26 cellular contexts compared by ENCODE assay signal in the genomic region with DNA sequence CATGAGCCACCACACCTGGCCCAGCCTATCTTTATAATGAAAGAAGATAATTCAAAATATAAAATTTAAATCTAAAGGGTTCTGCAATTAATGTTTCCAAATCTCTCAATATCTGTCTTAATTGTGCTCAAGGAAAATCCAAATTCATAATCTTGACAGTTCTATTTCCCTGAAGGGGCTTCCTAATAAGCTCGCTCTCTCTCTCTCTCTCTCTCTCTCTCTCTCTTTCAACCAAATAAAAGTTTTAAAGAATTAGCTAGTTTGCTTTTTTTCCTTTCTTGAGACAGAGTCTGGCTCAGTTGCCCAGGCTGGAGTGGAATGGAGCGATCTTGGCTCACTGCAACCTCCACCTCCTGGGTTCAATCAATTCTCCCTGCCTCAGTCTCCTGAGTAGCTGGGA.
"Had no signal": no experiment of that assay in that cellular context is flagged by ENCODE, and none has a peak within 500 bp of the region (broad histone marks: within the 10 kb centered on the region; RNA-seq: fewer than 3 reads in every experiment).

No MANE protein-coding gene starts in this region.

- H3K4me3 ChIP-seq: colonic mucosa, coronary artery, dorsolateral prefrontal cortex, esophagus muscularis mucosa, esophagus squamous epithelium, gastrocnemius medialis, gastroesophageal sphincter, heart left ventricle, heart right ventricle, hepatocyte had no signal

- H3K27ac Mint-ChIP-seq: dendritic cell treated with granulocyte-macrophage colony-stimulating factor and Interleukin-4, amounts not matched to agents 40 ng/mL and 50 ng/mL, for 4 days; endodermal cell had no signal

- H3K27ac ChIP-seq: colonic mucosa, coronary artery, dorsolateral prefrontal cortex, epithelial cell of prostate, esophagus muscularis mucosa, esophagus squamous epithelium, foreskin keratinocyte, gastrocnemius medialis, gastroesophageal sphincter, heart left ventricle, heart right ventricle, hepatocyte had no signal

- H3K9me3 ChIP-seq: colonic mucosa, esophagus muscularis mucosa, esophagus squamous epithelium, gastrocnemius medialis, gastroesophageal sphincter, heart left ventricle, heart right ventricle had no signal

- H3K9me3 Mint-ChIP-seq: dendritic cell treated with granulocyte-macrophage colony-stimulating factor and Interleukin-4, amounts not matched to agents 40 ng/mL and 50 ng/mL, for 4 days; endodermal cell had no signal

- H3K4me3 Mint-ChIP-seq: dendritic cell treated with granulocyte-macrophage colony-stimulating factor and Interleukin-4, amounts not matched to agents 40 ng/mL and 50 ng/mL, for 4 days; endodermal cell had no signal

- H3K27me3 ChIP-seq: colonic mucosa, dorsolateral prefrontal cortex, esophagus muscularis mucosa, esophagus squamous epithelium, foreskin keratinocyte, gastrocnemius medialis, gastroesophageal sphincter, heart left ventricle, heart right ventricle, hepatocyte had no signal

- H3K4me1 Mint-ChIP-seq: endodermal cell had no signal

- DNase-seq: colonic mucosa; cortex of kidney; dermis blood vessel endothelial cell; dorsolateral prefrontal cortex; effector CD4-positive, alpha-beta T cell; effector CD8-positive, alpha-beta T cell; effector memory CD4-positive, alpha-beta T cell; endodermal cell; erythroblast; esophagus squamous epithelium; foreskin fibroblast; foreskin keratinocyte; foreskin melanocyte; gastrocnemius medialis; glutamatergic neuron; head of caudate nucleus; heart left ventricle; heart right ventricle; hippocampal formation had no signal

- H3K4me1 ChIP-seq: foreskin keratinocyte had no signal

- H3K27me3 Mint-ChIP-seq: dendritic cell treated with granulocyte-macrophage colony-stimulating factor and Interleukin-4, amounts not matched to agents 40 ng/mL and 50 ng/mL, for 4 days had no signal

- ATAC-seq: esophagus mucosa, foreskin keratinocyte, gastrocnemius medialis, gastroesophageal sphincter, heart left ventricle, heart right ventricle had no signal
